In the genomic region with DNA sequence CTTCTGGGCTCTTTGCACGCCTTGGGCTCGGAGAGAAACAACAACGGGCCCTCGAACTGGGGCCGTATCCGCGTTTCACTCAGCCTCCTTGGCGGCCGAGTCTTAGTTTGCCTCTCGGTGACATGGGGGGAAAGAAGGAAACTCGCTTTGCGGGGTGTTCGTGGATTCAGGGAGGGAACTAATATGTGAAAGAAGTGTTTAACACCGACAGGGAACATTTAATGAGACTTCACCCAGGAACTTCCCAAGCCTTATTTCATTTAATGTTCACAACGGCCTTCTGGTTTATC, we compare ENCODE assay signal across 8 cellular contexts. TPM values are rescaled to one million over a fixed set of nuclear protein-coding genes. Genes with fewer than 3 reads are reported as not detected.
DNase-seq lines count a peak whose midpoint lies in the region; ATAC-seq lines count a peak whose summit lies in the region.

No MANE protein-coding gene starts in this region.

- intact Hi-C loops in activated T-helper 2 cell treated with anti-CD3 and anti-CD28 coated beads, Interferon-gamma antibody, Interleukin-2, Interleukin-4, amounts not matched to agents 10 μg/mL and 5 μg/mL and 100 μg/mL, durations not matched to agents 14 hours and 24 hours and 36 hours (cut with micrococcal nuclease): loop anchor here (10.0 kb wide), 4 partner anchors 310 to 1780 kb away; a partner anchor contains a TSS

- H3K27ac Mint-ChIP-seq in activated T-helper 2 cell treated with anti-CD3 and anti-CD28 coated beads, Interferon-gamma antibody, Interleukin-2, Interleukin-4, amounts not matched to agents 10 μg/mL and 5 μg/mL and 100 μg/mL, durations not matched to agents 14 hours and 24 hours and 36 hours: peak overlapping the region; percentile 96
- peak overlapping the region; percentile 99 for H3K27ac Mint-ChIP-seq in stimulated activated memory B cell treated with anti-CD40 and anti-IgM and Interleukin-4, amounts not matched to agents 10 μg/mL and 1 μg/mL and 100 μg/mL, for 72 hours

- ATAC-seq in stimulated activated memory B cell treated with anti-CD40 and anti-IgM and Interleukin-4, amounts not matched to agents 10 μg/mL and 1 μg/mL and 100 μg/mL, for 72 hours: no peak
- ATAC-seq in GM18907 (IDR thresholded peaks at IDR 0.05; ENCODE audit: unreplicated experiment): no peak

- H3K4me3 ChIP-seq in HUES48 (ENCODE audit: low read depth, low read length) (peak overlapping the region; percentile 89), iPS-18c (ENCODE audit: insufficient read depth, low read depth, low read length) (peak overlapping the region; percentile 94)

- no peaks in the 10 kb centered on the region for H3K9me3 Mint-ChIP-seq in activated T-helper 2 cell treated with anti-CD3 and anti-CD28 coated beads, Interferon-gamma antibody, Interleukin-2, Interleukin-4, amounts not matched to agents 10 μg/mL and 5 μg/mL and 100 μg/mL, durations not matched to agents 14 hours and 24 hours and 36 hours
- no peaks in the 10 kb centered on the region for H3K9me3 Mint-ChIP-seq in stimulated activated memory B cell treated with anti-CD40 and anti-IgM and Interleukin-4, amounts not matched to agents 10 μg/mL and 1 μg/mL and 100 μg/mL, for 72 hours

- peak overlapping the region; percentile 95 for H3K9ac ChIP-seq in HUES48 (ENCODE audit: low read depth, low read length)

- no peak for DNase-seq in activated T-helper 2 cell treated with anti-CD3 and anti-CD28 coated beads, Interferon-gamma antibody, Interleukin-2, Interleukin-4, amounts not matched to agents 10 μg/mL and 5 μg/mL and 100 μg/mL, durations not matched to agents 14 hours and 24 hours and 36 hours (ENCODE audit: low spot score)
- DNase-seq in LoVo (ENCODE audit: low spot score) (no peak), EL (no peak)
- no peak for DNase-seq in stimulated activated CD4-positive, alpha-beta T cell treated with anti-CD3 and anti-CD28 coated beads, Interleukin-2, amount 100 ng/mL, for 24 hours

- peaks cover 16% of the 10 kb centered on the region for H3K4me1 ChIP-seq in HUES48 (ENCODE audit: control insufficient read depth, insufficient read depth, low read length)

- no peaks in the 10 kb centered on the region for H3K9me3 ChIP-seq in HUES48 (ENCODE audit: control insufficient read depth, insufficient read depth, low read length)
- H3K9me3 ChIP-seq in iPS-18c (ENCODE audit: control insufficient read depth, insufficient read depth, low read length): peaks cover 3% of the 10 kb centered on the region

- H3K4me1 Mint-ChIP-seq in activated T-helper 2 cell treated with anti-CD3 and anti-CD28 coated beads, Interferon-gamma antibody, Interleukin-2, Interleukin-4, amounts not matched to agents 10 μg/mL and 5 μg/mL and 100 μg/mL, durations not matched to agents 14 hours and 24 hours and 36 hours (ENCODE audit: low read depth): peaks cover 52% of the 10 kb centered on the region
- peaks cover 73% of the 10 kb centered on the region for H3K4me1 Mint-ChIP-seq in stimulated activated memory B cell treated with anti-CD40 and anti-IgM and Interleukin-4, amounts not matched to agents 10 μg/mL and 1 μg/mL and 100 μg/mL, for 72 hours

- no peaks in the 10 kb centered on the region for H3K36me3 ChIP-seq in HUES48 (ENCODE audit: control insufficient read depth, insufficient read depth, low read length)

- H3K27me3 ChIP-seq in HUES48 (ENCODE audit: control insufficient read depth, insufficient read depth, low read length): no peaks in the 10 kb centered on the region

- H3K4me3 Mint-ChIP-seq in activated T-helper 2 cell treated with anti-CD3 and anti-CD28 coated beads, Interferon-gamma antibody, Interleukin-2, Interleukin-4, amounts not matched to agents 10 μg/mL and 5 μg/mL and 100 μg/mL, durations not matched to agents 14 hours and 24 hours and 36 hours (ENCODE audit: low read depth): peak overlapping the region; percentile 93
- H3K4me3 Mint-ChIP-seq in stimulated activated memory B cell treated with anti-CD40 and anti-IgM and Interleukin-4, amounts not matched to agents 10 μg/mL and 1 μg/mL and 100 μg/mL, for 72 hours: peak overlapping the region; percentile 97

- H3K27me3 Mint-ChIP-seq in activated T-helper 2 cell treated with anti-CD3 and anti-CD28 coated beads, Interferon-gamma antibody, Interleukin-2, Interleukin-4, amounts not matched to agents 10 μg/mL and 5 μg/mL and 100 μg/mL, durations not matched to agents 14 hours and 24 hours and 36 hours (ENCODE audit: low read depth): no peaks in the 10 kb centered on the region
- H3K27me3 Mint-ChIP-seq in stimulated activated memory B cell treated with anti-CD40 and anti-IgM and Interleukin-4, amounts not matched to agents 10 μg/mL and 1 μg/mL and 100 μg/mL, for 72 hours: no peaks in the 10 kb centered on the region

- H3K36me3 Mint-ChIP-seq in activated T-helper 2 cell treated with anti-CD3 and anti-CD28 coated beads, Interferon-gamma antibody, Interleukin-2, Interleukin-4, amounts not matched to agents 10 μg/mL and 5 μg/mL and 100 μg/mL, durations not matched to agents 14 hours and 24 hours and 36 hours (ENCODE audit: low read depth): peaks cover 43% of the 10 kb centered on the region
- H3K36me3 Mint-ChIP-seq in stimulated activated memory B cell treated with anti-CD40 and anti-IgM and Interleukin-4, amounts not matched to agents 10 μg/mL and 1 μg/mL and 100 μg/mL, for 72 hours: peaks cover 11% of the 10 kb centered on the region

- H3K27ac ChIP-seq in HUES48 (ENCODE audit: low read depth, low read length): peak overlapping the region; percentile 99

RNA-seq across cellular contexts. Expression of a gene that starts 0.9 kb away (rescaled TPM):
- total RNA-seq in activated T-helper 2 cell treated with anti-CD3 and anti-CD28 coated beads, Interferon-gamma antibody, Interleukin-2, Interleukin-4, amounts not matched to agents 10 μg/mL and 5 μg/mL and 100 μg/mL, durations not matched to agents 14 hours and 24 hours and 36 hours: 149 and 153 TPM in 2 replicates
